ENCODE assay signal across 21 cellular contexts in genomic region chr2:187567126-187567525, GRCh38. TPM values are rescaled to one million over a fixed set of nuclear protein-coding genes. Genes with fewer than 3 reads are reported as not detected.
DNase-seq lines count a peak whose midpoint lies in the region; ATAC-seq and TF ChIP-seq lines count a peak whose summit lies in the region.
"Had no signal": no experiment of that assay in that cellular context is flagged by ENCODE, and none has a peak within 500 bp of the region (broad histone marks: within the 10 kb centered on the region; RNA-seq: fewer than 3 reads in every experiment).

No MANE protein-coding gene starts in this region.

- H3K79me2 ChIP-seq in smooth muscle cell (ENCODE audit: low read depth) (no peaks in the 10 kb centered on the region), mesendoderm (ENCODE audit: control insufficient read depth, insufficient read depth, low read length) (no peaks in the 10 kb centered on the region)

- H2BK5ac ChIP-seq in mesendoderm (ENCODE audit: low read length): no peak overlapping the region

- intact Hi-C loops in Right ventricle myocardium superior (cut with DNase I) (no loop called here), left ventricle myocardium inferior (cut with micrococcal nuclease) (no loop called here)

- no peak overlapping the region for H3K23ac ChIP-seq in mesendoderm (ENCODE audit: low read length)

- DNase-seq in Right ventricle myocardium superior (no peak), left ventricle myocardium inferior (no peak), fibroblast of the aortic adventitia (ENCODE audit: low read depth) (peak; percentile 77), smooth muscle cell (lab: John Stamatoyannopoulos, UW; ENCODE audit: unreplicated experiment) (no peak), mesendoderm (no peak), coronary artery (ENCODE audit: low spot score) (no peak)
- DNase-seq: ACHN; activated CD4-positive, alpha-beta T cell treated with anti-CD3 and anti-CD28 coated beads, Interleukin-2, amount 50 U/mL, for 4 hours; activated naive CD4-positive, alpha-beta T cell; activated T-cell treated with anti-CD3 and anti-CD28 coated beads for 4 hours; COR-L47; cortex of kidney; GF-D8; Karpas-422; kidney; NCI-H1105 had no signal

- no peak overlapping the region for H3K56ac ChIP-seq in mesendoderm (ENCODE audit: low read length)

- H3K27me3 ChIP-seq in left ventricle myocardium inferior (ENCODE audit: low read depth) (no peaks in the 10 kb centered on the region), smooth muscle cell (ENCODE audit: low read depth) (peaks cover 11% of the 10 kb centered on the region), mesendoderm (ENCODE audit: insufficient read depth, low read length, poor library complexity) (no peaks in the 10 kb centered on the region)
- H3K27me3 ChIP-seq: ascending aorta had no signal

- H2BK120ac ChIP-seq in mesendoderm (ENCODE audit: low read depth, low read length): no peak overlapping the region

- H3K4ac ChIP-seq in mesendoderm (ENCODE audit: low read depth, low read length): no peak overlapping the region

- no peaks in the 10 kb centered on the region for H3K79me1 ChIP-seq in mesendoderm (ENCODE audit: low read length)

- no peak overlapping the region for H2BK15ac ChIP-seq in mesendoderm (replicated peaks; ENCODE audit: low read depth)

- H3K4me1 ChIP-seq in left ventricle myocardium inferior (no peaks in the 10 kb centered on the region), smooth muscle cell (ENCODE audit: low read depth) (no peaks in the 10 kb centered on the region), mesendoderm (ENCODE audit: control insufficient read depth, low read depth, low read length) (peaks cover 3% of the 10 kb centered on the region)
- H3K4me1 ChIP-seq: ascending aorta had no signal

- TF ChIP-seq CTCF in left ventricle myocardium inferior (IDR thresholded peaks at IDR 0.05; ENCODE audit: borderline replicate concordance) (no peak), VCaP (conservative IDR thresholded peaks at IDR 0.05) (no peak), fibroblast of the aortic adventitia (IDR thresholded peaks at IDR 0.05; ENCODE audit: insufficient read depth, low read length) (no peak), smooth muscle cell (IDR thresholded peaks at IDR 0.05; ENCODE audit: borderline replicate concordance, insufficient read depth, poor library complexity, severe bottlenecking) (no peak), coronary artery (IDR thresholded peaks at IDR 0.05) (no peak)

- H4K8ac ChIP-seq in mesendoderm (ENCODE audit: low read depth, low read length): no peak overlapping the region

- H3K9me3 ChIP-seq in left ventricle myocardium inferior (replicated peaks) (peaks cover 5% of the 10 kb centered on the region), smooth muscle cell (replicated peaks; ENCODE audit: low read depth) (no peaks in the 10 kb centered on the region)
- H3K9me3 ChIP-seq: ascending aorta had no signal

- H3K4me2 ChIP-seq in smooth muscle cell (no peak overlapping the region), mesendoderm (ENCODE audit: low read length) (no peak overlapping the region)

- no peaks in the 10 kb centered on the region for H4K20me1 ChIP-seq in smooth muscle cell (ENCODE audit: low read depth)

- peak overlapping the region; percentile 16 for H2AFZ ChIP-seq in smooth muscle cell (ENCODE audit: low read depth)

- H4K5ac ChIP-seq in mesendoderm (ENCODE audit: low read length): no peak overlapping the region

- no peak overlapping the region for H3K9ac ChIP-seq in smooth muscle cell (ENCODE audit: low read depth)
- no peak overlapping the region for H3K9ac ChIP-seq in mesendoderm (ENCODE audit: low read length)

- WGBS in smooth muscle cell (ENCODE audit: low lambda C conversion rate): 60% methylated on average over 1 of the region's 1 CpG
- WGBS in mesendoderm (ENCODE audit: extremely low coverage, insufficient coverage, low lambda C conversion rate): no CpG with 5 or more reads among the region's 1 CpG

- no peaks in the 10 kb centered on the region for H3F3A ChIP-seq in smooth muscle cell (ENCODE audit: low read depth)

- H3K27ac ChIP-seq in left ventricle myocardium inferior (replicated peaks): no peak overlapping the region
- H3K27ac ChIP-seq in VCaP: peak overlapping the region; percentile 81; the same call in 1 of the 2 replicates
- no peak overlapping the region for H3K27ac ChIP-seq in smooth muscle cell (ENCODE audit: low read depth)
- no peak overlapping the region for H3K27ac ChIP-seq in mesendoderm (ENCODE audit: low read depth, low read length)
- H3K27ac ChIP-seq in coronary artery: no peak overlapping the region
- H3K27ac ChIP-seq: ascending aorta, HL-60, RWPE1 had no signal

- H2AK5ac ChIP-seq in mesendoderm (ENCODE audit: low read length): no peak overlapping the region

- no peak overlapping the region for H3K18ac ChIP-seq in mesendoderm (ENCODE audit: low read length)

- peak; percentile 51 for ATAC-seq in Right ventricle myocardium superior (ENCODE audit: poor library complexity)
- no peak for ATAC-seq in HG02973 (IDR thresholded peaks at IDR 0.05; ENCODE audit: unreplicated experiment)

- H3K36me3 ChIP-seq in left ventricle myocardium inferior (no peaks in the 10 kb centered on the region), smooth muscle cell (ENCODE audit: low read depth) (no peaks in the 10 kb centered on the region), mesendoderm (ENCODE audit: control insufficient read depth, insufficient read depth, low read length) (no peaks in the 10 kb centered on the region)
- H3K36me3 ChIP-seq: ascending aorta had no signal

- no peak overlapping the region for H3K4me3 ChIP-seq in left ventricle myocardium inferior
- H3K4me3 ChIP-seq in fibroblast of the aortic adventitia (ENCODE audit: low read depth, low read length): no peak overlapping the region
- no peak overlapping the region for H3K4me3 ChIP-seq in smooth muscle cell
- H3K4me3 ChIP-seq in mesendoderm (ENCODE audit: low read length): no peak overlapping the region
- H3K4me3 ChIP-seq in coronary artery: no peak overlapping the region
- H3K4me3 ChIP-seq: ascending aorta had no signal

RNA-seq across cellular contexts. Expression of gene TFPI, which starts 12.9 kb away (rescaled TPM):
- total RNA-seq in Right ventricle myocardium superior (24.3 TPM), left ventricle myocardium inferior (19.0 TPM), fibroblast of the aortic adventitia (ENCODE audit: low replicate concordance) (72.5 and 596 TPM in 2 replicates), smooth muscle cell (194 and 243 TPM in 2 replicates)
- 159 and 169 TPM in 2 replicates for polyA plus RNA-seq in smooth muscle cell
- polyA plus RNA-seq in mesendoderm (2013, experiment 1 of 2): 7.2 TPM
- polyA plus RNA-seq in mesendoderm (2013, experiment 2 of 2): 7.3 TPM
